In the genomic region with DNA sequence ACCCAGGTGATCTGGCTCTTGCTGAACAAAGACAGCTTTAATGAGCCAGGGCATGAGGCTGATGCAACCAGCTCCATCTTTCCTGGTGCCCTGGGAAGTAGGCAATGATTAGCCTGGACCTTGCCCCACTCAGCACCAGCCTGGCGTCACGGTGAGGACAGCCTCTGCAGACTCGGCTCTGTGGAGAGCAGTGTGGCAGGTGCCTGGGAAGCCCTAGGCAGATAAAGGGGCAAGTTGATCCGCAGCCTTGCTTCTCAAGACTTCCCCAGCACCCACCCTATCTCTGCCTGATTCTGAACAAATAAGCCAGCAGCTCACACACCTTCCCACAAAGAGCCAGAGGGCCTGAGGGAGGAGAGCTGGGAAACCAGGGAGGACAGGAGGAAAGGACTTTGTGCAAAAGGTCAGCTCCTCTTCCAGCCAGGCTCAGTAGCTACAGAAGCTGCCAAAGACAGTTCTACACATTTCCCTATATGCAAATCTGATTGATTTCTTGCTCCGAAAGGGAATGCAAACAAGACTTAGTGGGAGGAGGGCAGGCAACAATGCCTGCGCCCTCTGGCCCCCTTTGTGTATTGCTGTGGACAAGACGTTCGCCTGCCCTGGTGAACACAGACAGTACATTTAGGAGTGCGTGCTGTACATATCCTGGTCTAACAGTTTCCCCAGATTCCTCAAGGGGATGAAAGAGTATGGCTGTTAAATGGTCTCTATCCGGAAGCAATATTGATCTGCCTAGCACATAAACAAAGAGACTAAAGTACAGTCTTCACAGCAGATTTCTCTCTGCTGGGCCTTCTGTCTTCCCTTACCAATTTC, we compare ENCODE assay signal across 10 cellular contexts.
DNase-seq lines count a peak whose midpoint lies in the region; ATAC-seq and TF ChIP-seq lines count a peak whose summit lies in the region.
"Had no signal": no experiment of that assay in that cellular context is flagged by ENCODE, and none has a peak within 500 bp of the region (broad histone marks: within the 10 kb centered on the region; RNA-seq: fewer than 3 reads in every experiment).

No MANE protein-coding gene starts in this region.

- H2BK5ac ChIP-seq in mesenchymal stem cell (ENCODE audit: low read depth, low read length, poor library complexity, severe bottlenecking): no peak overlapping the region

- H3K4me1 Mint-ChIP-seq in brain: peaks cover 76% of the 10 kb centered on the region

- POLR2A ChIA-PET in HEK293T (lab: Yijun Ruan, JAX): interaction anchor here (0.7 to 1.4 kb wide), 3 partner anchors 10 to 228 kb away, joined by 3 to 4 read pairs (median 3); no protein-coding TSS in a partner anchor

- H3K36me3 ChIP-seq in mesenchymal stem cell (ENCODE audit: control insufficient read depth in 1 of 2, insufficient read depth in 2 of 2, low read depth in 1 of 2, low read length in 2 of 2) (peaks cover 12 to 20% of the 10 kb centered on the region in 2 experiments), upper lobe of left lung (peaks cover 0 to 4% (median 0%) of the 10 kb centered on the region in 4 donors)

- peak overlapping the region in 1 of 2 experiments; percentile 76 for H3K14ac ChIP-seq in mesenchymal stem cell (ENCODE audit: low read length in 2 of 2)

- H3K18ac ChIP-seq in mesenchymal stem cell (ENCODE audit: low read depth in 1 of 2, low read length in 2 of 2): peak overlapping the region; percentile 29 to 61

- ATAC-seq in upper lobe of left lung (ENCODE audit: low FRiP score in 2 of 2): peak in 1 of 2 donors; percentile 35
- no peak for ATAC-seq in GM19395 (IDR thresholded peaks at IDR 0.05; ENCODE audit: unreplicated experiment)

- CTCF ChIA-PET in HEK293T (lab: Yijun Ruan, JAX): interaction anchor here (0.6 to 3.0 kb wide), 5 partner anchors 10 to 233 kb away, joined by 3 to 13 read pairs (median 4); no protein-coding TSS in a partner anchor

- H3K9me3 ChIP-seq in mesenchymal stem cell (ENCODE audit: control insufficient read depth, low read length): no peaks in the 10 kb centered on the region
- H3K9me3 ChIP-seq in upper lobe of left lung: no peaks in the 10 kb centered on the region

- peak overlapping the region in 1 of 2 experiments; percentile 3 for H2BK12ac ChIP-seq in mesenchymal stem cell (ENCODE audit: low read length in 2 of 2)

- peak overlapping the region; percentile 9 to 68 for H3K4ac ChIP-seq in mesenchymal stem cell (ENCODE audit: low read depth in 1 of 2, low read length in 2 of 2)

- H3K27ac Mint-ChIP-seq in brain: peak overlapping the region; percentile 86 to 96 (median 92)
- H3K27ac Mint-ChIP-seq: activated CD4-positive, alpha-beta T cell treated with anti-CD3 and anti-CD28 coated beads, Interleukin-2, amount 10 ng/mL, durations not matched to agents 7 days and 5 days had no signal

- WGBS in mesenchymal stem cell: 79% methylated on average over 9 of the region's 10 CpGs
- WGBS in upper lobe of left lung, 2 donors: 88 to 91% methylated on average over 10 of the region's 10 CpGs

- no peak overlapping the region for H3K9ac ChIP-seq in mesenchymal stem cell (ENCODE audit: low read length)

- no peak overlapping the region for H3K4me2 ChIP-seq in mesenchymal stem cell (ENCODE audit: low read length, poor library complexity, severe bottlenecking)

- H3K4me3 ChIP-seq in mesenchymal stem cell (ENCODE audit: insufficient read depth in 1 of 2, low read depth in 1 of 2, low read length in 2 of 2): no peak overlapping the region
- no peak overlapping the region for H3K4me3 ChIP-seq in upper lobe of left lung

- peak overlapping the region; percentile 10 to 56 (median 30) for H3K4me3 Mint-ChIP-seq in brain
- H3K4me3 Mint-ChIP-seq: activated CD4-positive, alpha-beta T cell treated with anti-CD3 and anti-CD28 coated beads, Interleukin-2, amount 10 ng/mL, durations not matched to agents 7 days and 5 days had no signal

- no peak overlapping the region for H2BK15ac ChIP-seq in mesenchymal stem cell (ENCODE audit: low read depth, poor library complexity, severe bottlenecking)

- H3K4me1 ChIP-seq in mesenchymal stem cell (ENCODE audit: control insufficient read depth, insufficient read depth, low read depth, low read length): peaks cover 47% of the 10 kb centered on the region
- peaks cover 29 to 48% (median 42%) of the 10 kb centered on the region in 4 donors for H3K4me1 ChIP-seq in upper lobe of left lung

- H2AFZ ChIP-seq in mesenchymal stem cell (ENCODE audit: low read depth, low read length): no peak overlapping the region

- peak overlapping the region; percentile 41 for H4K91ac ChIP-seq in mesenchymal stem cell (ENCODE audit: low read length)

- H3K23ac ChIP-seq in mesenchymal stem cell (ENCODE audit: low read length in 2 of 2): no peak overlapping the region

- H3K27me3 ChIP-seq in mesenchymal stem cell (ENCODE audit: control insufficient read depth in 1 of 2, insufficient read depth in 1 of 2, low read length in 2 of 2) (no peaks in the 10 kb centered on the region), upper lobe of left lung (no peaks in the 10 kb centered on the region)

- no peaks in the 10 kb centered on the region for H3K36me3 Mint-ChIP-seq in brain

- TF ChIP-seq CTCF in brain (conservative IDR thresholded peaks at IDR 0.05) (no peak), upper lobe of left lung (IDR thresholded peaks at IDR 0.05) (no peak)

- no peak overlapping the region for H2BK120ac ChIP-seq in mesenchymal stem cell (ENCODE audit: low read depth, low read length)

- H3K27me3 Mint-ChIP-seq in brain: peaks cover 5% of the 10 kb centered on the region
- H3K27me3 Mint-ChIP-seq: activated CD4-positive, alpha-beta T cell treated with anti-CD3 and anti-CD28 coated beads, Interleukin-2, amount 10 ng/mL, durations not matched to agents 7 days and 5 days had no signal

- H4K8ac ChIP-seq in mesenchymal stem cell (ENCODE audit: low read length): peak overlapping the region; percentile 71

- peaks cover 19% of the 10 kb centered on the region for H3K79me1 ChIP-seq in mesenchymal stem cell (replicated peaks; ENCODE audit: low read length, poor library complexity, severe bottlenecking)

- DNase-seq in NCI-H2029 (lab: John Stamatoyannopoulos, UW) (peak; percentile 21), NCI-H2029 treated with DMSO at 0.1 percent for 48 hours (lab: John Stamatoyannopoulos, UW) (no peak), mesenchymal stem cell (no peak), upper lobe of left lung (no peak), HEK293T (ENCODE audit: extremely low spot score) (no peak), NCI-H1930 (lab: John Stamatoyannopoulos, UW) (no peak)
- DNase-seq: activated CD4-positive, alpha-beta T cell treated with anti-CD3 and anti-CD28 coated beads, Interleukin-2, amount 10 ng/mL, durations not matched to agents 7 days and 5 days; NCI-H187 treated with DMSO at 0.1 percent for 48 hours had no signal

- no peaks in the 10 kb centered on the region for H3K9me3 Mint-ChIP-seq in brain
- H3K9me3 Mint-ChIP-seq: activated CD4-positive, alpha-beta T cell treated with anti-CD3 and anti-CD28 coated beads, Interleukin-2, amount 10 ng/mL, durations not matched to agents 7 days and 5 days had no signal

- peak overlapping the region; percentile 7 for H2AK5ac ChIP-seq in mesenchymal stem cell (ENCODE audit: low read length, severe bottlenecking)

- no peak for TF ChIP-seq POLR2A in upper lobe of left lung (IDR thresholded peaks at IDR 0.05)

- H3K27ac ChIP-seq in mesenchymal stem cell (ENCODE audit: low read length, poor library complexity, severe bottlenecking): peak overlapping the region; percentile 75
- peak overlapping the region; percentile 14 to 77 (median 69) for H3K27ac ChIP-seq in upper lobe of left lung

- no peak for TF ChIP-seq EP300 in upper lobe of left lung (IDR thresholded peaks at IDR 0.05)

TF ChIP-seq in HEK293T, 16 proteins besides CTCF, POLR2A, EP300 and RAD21:
- no peak for TF ChIP-seq ZNF384 (IDR thresholded peaks at IDR 0.05)
- no peak for TF ChIP-seq CTBP1 (IDR thresholded peaks at IDR 0.05; ENCODE audit: borderline replicate concordance)
- no peak for TF ChIP-seq FOXK2 (IDR thresholded peaks at IDR 0.05)
- TF ChIP-seq SUZ12 (IDR thresholded peaks at IDR 0.05): no peak
- no peak for TF ChIP-seq FOXA1 (IDR thresholded peaks at IDR 0.05)
- no peak for TF ChIP-seq L3MBTL2 (conservative IDR thresholded peaks at IDR 0.05)
- no peak for TF ChIP-seq ARNT (IDR thresholded peaks at IDR 0.05)
- TF ChIP-seq BHLHE40 (IDR thresholded peaks at IDR 0.05; ENCODE audit: borderline replicate concordance): no peak
- no peak for TF ChIP-seq SP1 (IDR thresholded peaks at IDR 0.05)
- TF ChIP-seq, protein P1, sequence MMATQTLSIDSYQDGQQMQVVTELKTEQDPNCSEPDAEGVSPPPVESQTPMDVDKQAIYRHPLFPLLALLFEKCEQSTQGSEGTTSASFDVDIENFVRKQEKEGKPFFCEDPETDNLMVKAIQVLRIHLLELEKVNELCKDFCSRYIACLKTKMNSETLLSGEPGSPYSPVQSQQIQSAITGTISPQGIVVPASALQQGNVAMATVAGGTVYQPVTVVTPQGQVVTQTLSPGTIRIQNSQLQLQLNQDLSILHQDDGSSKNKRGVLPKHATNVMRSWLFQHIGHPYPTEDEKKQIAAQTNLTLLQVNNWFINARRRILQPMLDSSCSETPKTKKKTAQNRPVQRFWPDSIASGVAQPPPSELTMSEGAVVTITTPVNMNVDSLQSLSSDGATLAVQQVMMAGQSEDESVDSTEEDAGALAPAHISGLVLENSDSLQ (IDR thresholded peaks at IDR 0.05): no peak
- no peak for TF ChIP-seq TARDBP (IDR thresholded peaks at IDR 0.05)
- no peak for TF ChIP-seq LEF1 (IDR thresholded peaks at IDR 0.05; ENCODE audit: borderline replicate concordance)
- TF ChIP-seq HDGF (IDR thresholded peaks at IDR 0.05; ENCODE audit: borderline replicate concordance): no peak
- no peak for TF ChIP-seq FOXM1 (IDR thresholded peaks at IDR 0.05; ENCODE audit: borderline replicate concordance)
- TF ChIP-seq NFRKB (IDR thresholded peaks at IDR 0.05): no peak
- no peak for TF ChIP-seq ELF4 (IDR thresholded peaks at IDR 0.05)
